Comparison of ENCODE assay signal across 8 cellular contexts in genomic region chr20:32626859-32627636, GRCh38. TPM values are rescaled to one million over a fixed set of nuclear protein-coding genes. Genes with fewer than 3 reads are reported as not detected.
DNase-seq lines count a peak whose midpoint lies in the region; ATAC-seq, FAIRE-seq and TF ChIP-seq lines count a peak whose summit lies in the region.

No MANE protein-coding gene starts in this region.

- POLR2A ChIA-PET in OCI-LY7 (lab: Charles Lee), result no interaction called here

- H3K9me2 ChIP-seq in OCI-LY7 (ENCODE audit: insufficient read depth, low read length) (no peaks in the 10 kb centered on the region), hepatocyte (replicated peaks; ENCODE audit: insufficient read depth) (no peaks in the 10 kb centered on the region)

- no peaks in the 10 kb centered on the region for H3K27me3 ChIP-seq in hepatocyte

- no peaks in the 10 kb centered on the region for H3K79me2 ChIP-seq in OCI-LY7 (ENCODE audit: insufficient read depth, low read depth, low read length)
- H3K79me2 ChIP-seq in hepatocyte, result no peaks in the 10 kb centered on the region

- WGBS in hepatocyte (ENCODE audit: low lambda C conversion rate, missing lambda C conversion rate), result 82% methylated on average over 23 of the region's 26 CpGs

- H3K4me3 ChIP-seq in OCI-LY7 (ENCODE audit: low read depth, low read length, poor library complexity, severe bottlenecking), result peak overlapping the region; percentile 13
- H3K4me3 ChIP-seq in hepatocyte, result no peak overlapping the region

- H2AFZ ChIP-seq in OCI-LY7 (ENCODE audit: low read length), result peak overlapping the region; percentile 77; the same call in 1 of the 2 replicates
- peak overlapping the region; percentile 52 for H2AFZ ChIP-seq in hepatocyte

- H3K9me3 ChIP-seq in OCI-LY7 (ENCODE audit: low read length), result no peaks in the 10 kb centered on the region
- H3K9me3 ChIP-seq in hepatocyte (ENCODE audit: low read depth), result no peaks in the 10 kb centered on the region

- H4K20me1 ChIP-seq in OCI-LY7 (ENCODE audit: insufficient read depth, low read length) (no peaks in the 10 kb centered on the region), hepatocyte (ENCODE audit: insufficient read depth, poor library complexity, severe bottlenecking) (no peaks in the 10 kb centered on the region)

- ATAC-seq in HG03432 (IDR thresholded peaks at IDR 0.05; ENCODE audit: unreplicated experiment), result peak; percentile 38

- DNase-seq in Daoy (ENCODE audit: low read depth), result peak; percentile 35
- peak; percentile 33 for DNase-seq in OCI-LY7 (ENCODE audit: low spot score)
- no peak for DNase-seq in hepatocyte (ENCODE audit: low spot score)
- peak; percentile 65 for DNase-seq in urothelium cell line (ENCODE audit: low spot score)
- DNase-seq in effector CD4-positive, alpha-beta T cell, result no peak
- DNase-seq in NK-92 treated with Interleukin-12 subunit alpha and Interleukin-12 subunit beta, amount 100 ng/mL, for 24 hours (lab: John Stamatoyannopoulos, UW), result no peak
- DNase-seq in cerebellar cortex (ENCODE audit: low spot score), result no peak

- H3K36me3 ChIP-seq in OCI-LY7 (ENCODE audit: insufficient read depth, low read length) (no peaks in the 10 kb centered on the region), hepatocyte (replicated peaks; ENCODE audit: insufficient read depth, low read depth) (no peaks in the 10 kb centered on the region)

- intact Hi-C loops in OCI-LY7 (cut with micrococcal nuclease; ENCODE audit: unreplicated experiment), result no loop called here

- H3K4me1 ChIP-seq in OCI-LY7 (ENCODE audit: insufficient read depth, low read length, poor library complexity, severe bottlenecking), result peaks cover 17% of the 10 kb centered on the region
- peaks cover 20% of the 10 kb centered on the region for H3K4me1 ChIP-seq in hepatocyte (ENCODE audit: insufficient read depth)

- H3K4me2 ChIP-seq in OCI-LY7 (ENCODE audit: low read length) (peak overlapping the region; percentile 58), hepatocyte (peak overlapping the region; percentile 56)

- no peak for FAIRE-seq in urothelium cell line (lab: Jason Lieb, UNC)

- TF ChIP-seq CTCF in OCI-LY7 (conservative IDR thresholded peaks at IDR 0.05; ENCODE audit: low read length) (no peak), hepatocyte (IDR thresholded peaks at IDR 0.05; ENCODE audit: poor library complexity) (no peak)

- CTCF ChIA-PET in OCI-LY7 (lab: Charles Lee; ENCODE audit: unreplicated experiment), result no interaction called here

- H3K27ac ChIP-seq in OCI-LY7 (ENCODE audit: low read depth, low read length, poor library complexity, severe bottlenecking), result no peak overlapping the region
- H3K27ac ChIP-seq in hepatocyte, result peak overlapping the region; percentile 43

- no TSS peak for BruUV-seq in OCI-LY7 (replicated peaks; lab: Mats Ljungman, UMichigan)

RNA-seq across cellular contexts. Expression of gene NOL4L, which starts 41.9 kb away (rescaled TPM):
- 11.3 and 11.8 TPM in 2 replicates for total RNA-seq in Daoy (2014; rRNA removed; shearing (Covaris generic))
- total RNA-seq in OCI-LY7 (2014; rRNA removed; shearing (Covaris generic)), result 1.5 and 4.2 TPM in 2 replicates
- total RNA-seq in OCI-LY7 (2022) (3.3 and 3.9 TPM in 2 replicates), hepatocyte (34.3 and 35.6 TPM in 2 replicates)
- 42.9 and 44.2 TPM in 2 replicates for polyA plus RNA-seq in hepatocyte

RNA-seq across cellular contexts. Expression of gene C20orf203, which starts 46.7 kb away (rescaled TPM):
- not detected in 2 replicates for total RNA-seq in Daoy (2014; rRNA removed; shearing (Covaris generic))
- 0.47 and 0.70 TPM in 2 replicates for total RNA-seq in OCI-LY7 (2014; rRNA removed; shearing (Covaris generic))
- total RNA-seq in OCI-LY7 (2022) (1.3 and 1.4 TPM in 2 replicates), hepatocyte (not detected in 2 replicates)
- not detected in 2 replicates for polyA plus RNA-seq in hepatocyte

Comparison
In these comparisons a context has a peak if more than half of its experiments do, and no peak if none do; other contexts are left out.
1. DNase-seq: peak in Daoy (single experiment), OCI-LY7 (single experiment) and urothelium cell line (single experiment); none in hepatocyte (single experiment), effector CD4-positive, alpha-beta T cell (single experiment), NK-92 treated with Interleukin-12 subunit alpha and Interleukin-12 subunit beta, amount 100 ng/mL, for 24 hours (single experiment) and cerebellar cortex (single experiment).